13 cellular contexts compared by ENCODE assay signal in the genomic region with DNA sequence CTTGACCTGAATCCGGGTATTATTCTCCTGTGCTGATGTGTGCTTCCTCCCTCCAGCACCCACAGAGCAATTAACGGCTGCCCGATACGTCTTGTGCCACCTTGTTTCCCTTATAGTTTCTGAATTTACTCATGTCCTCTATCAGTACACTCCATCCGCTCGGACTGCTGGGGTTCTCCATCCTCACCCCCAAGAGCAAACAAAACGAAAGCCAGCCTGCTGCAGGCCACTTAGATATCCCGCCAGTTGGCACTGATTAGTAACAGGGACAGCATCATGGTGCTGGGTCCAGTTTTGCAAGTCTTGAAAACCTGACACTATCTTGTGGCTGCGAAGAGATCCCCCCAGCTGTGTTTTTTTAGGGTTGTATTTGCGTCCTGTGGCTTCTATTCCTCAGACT.
DNase-seq lines count a peak whose midpoint lies in the region; ATAC-seq and TF ChIP-seq lines count a peak whose summit lies in the region.
"Had no signal": no experiment of that assay in that cellular context is flagged by ENCODE, and none has a peak within 500 bp of the region (broad histone marks: within the 10 kb centered on the region; RNA-seq: fewer than 3 reads in every experiment).

No MANE protein-coding gene starts in this region.

- peak overlapping the region; percentile 30 for H3K27ac ChIP-seq in duodenal mucosa (ENCODE audit: low read depth, low read length)
- H3K27ac ChIP-seq in naive thymus-derived CD4-positive, alpha-beta T cell (ENCODE audit: low read depth, low read length), result no peak overlapping the region
- H3K27ac ChIP-seq: coronary artery had no signal

- peaks cover 4% of the 10 kb centered on the region for H3K36me3 Mint-ChIP-seq in activated naive CD8-positive, alpha-beta T cell treated with anti-CD3 and anti-CD28 coated beads, Interleukin-2, amount 10 ng/mL, durations not matched to agents 7 days and 5 days
- H3K36me3 Mint-ChIP-seq in activated naive CD8-positive, alpha-beta T cell treated with anti-CD3 and anti-CD28 coated beads for 36 hours, result peaks cover 7% of the 10 kb centered on the region
- peaks cover 0 to 7% (median 0%) of the 10 kb centered on the region in 5 donors for H3K36me3 Mint-ChIP-seq in naive thymus-derived CD4-positive, alpha-beta T cell
- H3K36me3 Mint-ChIP-seq in type B pancreatic cell, result peaks cover 3% of the 10 kb centered on the region

- CTCF ChIA-PET in naive thymus-derived CD4-positive, alpha-beta T cell (lab: Charles Lee), result interaction anchor here (1.4 to 3.7 kb wide), 2 partner anchors 481 to 517 kb away, joined by 3 to 26 read pairs; no protein-coding TSS in a partner anchor

- no peak for TF ChIP-seq CTCF in type B pancreatic cell (conservative IDR thresholded peaks at IDR 0.05)

- no peak for DNase-seq in activated naive CD8-positive, alpha-beta T cell treated with anti-CD3 and anti-CD28 coated beads, Interleukin-2, amount 10 ng/mL, durations not matched to agents 7 days and 5 days
- DNase-seq in activated naive CD8-positive, alpha-beta T cell treated with anti-CD3 and anti-CD28 coated beads for 36 hours, result no peak
- no peak for DNase-seq in naive thymus-derived CD4-positive, alpha-beta T cell
- DNase-seq in type B pancreatic cell (ENCODE audit: extremely low spot score, unreplicated experiment) (no peak), SKM-1 (lab: John Stamatoyannopoulos, UW; ENCODE audit: unreplicated experiment) (no peak)
- DNase-seq: activated CD8-positive, alpha-beta memory T cell treated with anti-CD3 and anti-CD28 coated beads for 24 hours; heart right ventricle; retina had no signal

- peak overlapping the region; percentile 67 for H3K27ac Mint-ChIP-seq in activated naive CD8-positive, alpha-beta T cell treated with anti-CD3 and anti-CD28 coated beads, Interleukin-2, amount 10 ng/mL, durations not matched to agents 7 days and 5 days
- H3K27ac Mint-ChIP-seq in activated naive CD8-positive, alpha-beta T cell treated with anti-CD3 and anti-CD28 coated beads for 36 hours, result no peak overlapping the region
- H3K27ac Mint-ChIP-seq in naive thymus-derived CD4-positive, alpha-beta T cell, result peak overlapping the region in 7 of 9 donors; percentile 15 to 90 (median 54)
- H3K27ac Mint-ChIP-seq in type B pancreatic cell, result peak overlapping the region; percentile 52
- H3K27ac Mint-ChIP-seq: activated T-helper 17 cell treated with anti-CD3 and anti-CD28 coated beads, Interleukin-2, amount 50 U/mL, for 72 hours had no signal

- H3K36me3 ChIP-seq in duodenal mucosa (ENCODE audit: control insufficient read depth in 1 of 2, insufficient read depth in 2 of 2, low read length in 2 of 2), result peaks cover 12 to 44% of the 10 kb centered on the region in 2 donors
- peaks cover 0 to 32% (median 0%) of the 10 kb centered on the region in 3 experiments for H3K36me3 ChIP-seq in naive thymus-derived CD4-positive, alpha-beta T cell (ENCODE audit: control insufficient read depth in 2 of 3, insufficient read depth in 3 of 3, low read length in 3 of 3)

- POLR2A ChIA-PET in activated naive CD8-positive, alpha-beta T cell treated with anti-CD3 and anti-CD28 coated beads, Interleukin-2, amount 10 ng/mL, durations not matched to agents 7 days and 5 days (lab: Charles Lee), result no interaction called here
- POLR2A ChIA-PET in naive thymus-derived CD4-positive, alpha-beta T cell (lab: Charles Lee), result no interaction called here

- no peaks in the 10 kb centered on the region for H3K9me3 Mint-ChIP-seq in activated naive CD8-positive, alpha-beta T cell treated with anti-CD3 and anti-CD28 coated beads, Interleukin-2, amount 10 ng/mL, durations not matched to agents 7 days and 5 days
- no peaks in the 10 kb centered on the region for H3K9me3 Mint-ChIP-seq in activated naive CD8-positive, alpha-beta T cell treated with anti-CD3 and anti-CD28 coated beads for 36 hours
- H3K9me3 Mint-ChIP-seq in naive thymus-derived CD4-positive, alpha-beta T cell, result peaks cover 0 to 1% (median 0%) of the 10 kb centered on the region in 11 donors
- H3K9me3 Mint-ChIP-seq in type B pancreatic cell, result no peaks in the 10 kb centered on the region
- H3K9me3 Mint-ChIP-seq: activated T-helper 17 cell treated with anti-CD3 and anti-CD28 coated beads, Interleukin-2, amount 50 U/mL, for 72 hours had no signal

- H3K9me3 ChIP-seq in duodenal mucosa (ENCODE audit: control insufficient read depth in 1 of 2, low read length in 2 of 2), result no peaks in the 10 kb centered on the region
- H3K9me3 ChIP-seq in naive thymus-derived CD4-positive, alpha-beta T cell (ENCODE audit: control insufficient read depth in 2 of 3, low read length in 3 of 3), result no peaks in the 10 kb centered on the region
- H3K9me3 ChIP-seq: heart right ventricle had no signal

- ATAC-seq in activated naive CD8-positive, alpha-beta T cell treated with anti-CD3 and anti-CD28 coated beads, Interleukin-2, amount 10 ng/mL, durations not matched to agents 7 days and 5 days (ENCODE audit: low read depth), result no peak
- no peak for ATAC-seq in naive thymus-derived CD4-positive, alpha-beta T cell
- ATAC-seq in HG03280 (IDR thresholded peaks at IDR 0.05; ENCODE audit: unreplicated experiment), result no peak
- no peak for ATAC-seq in HG02610 (IDR thresholded peaks at IDR 0.05; ENCODE audit: unreplicated experiment)
- ATAC-seq: activated T-helper 17 cell treated with anti-CD3 and anti-CD28 coated beads, Interleukin-2, amount 50 U/mL, for 72 hours; heart right ventricle had no signal

- no peak overlapping the region for H3K4me3 Mint-ChIP-seq in activated naive CD8-positive, alpha-beta T cell treated with anti-CD3 and anti-CD28 coated beads, Interleukin-2, amount 10 ng/mL, durations not matched to agents 7 days and 5 days
- H3K4me3 Mint-ChIP-seq in activated naive CD8-positive, alpha-beta T cell treated with anti-CD3 and anti-CD28 coated beads for 36 hours, result no peak overlapping the region
- H3K4me3 Mint-ChIP-seq in naive thymus-derived CD4-positive, alpha-beta T cell, result no peak overlapping the region
- peak overlapping the region; percentile 1 for H3K4me3 Mint-ChIP-seq in type B pancreatic cell
- H3K4me3 Mint-ChIP-seq: activated T-helper 17 cell treated with anti-CD3 and anti-CD28 coated beads, Interleukin-2, amount 50 U/mL, for 72 hours had no signal

- peaks cover 11% of the 10 kb centered on the region for H3K4me1 Mint-ChIP-seq in activated naive CD8-positive, alpha-beta T cell treated with anti-CD3 and anti-CD28 coated beads, Interleukin-2, amount 10 ng/mL, durations not matched to agents 7 days and 5 days
- H3K4me1 Mint-ChIP-seq in activated naive CD8-positive, alpha-beta T cell treated with anti-CD3 and anti-CD28 coated beads for 36 hours, result peaks cover 20% of the 10 kb centered on the region
- H3K4me1 Mint-ChIP-seq in naive thymus-derived CD4-positive, alpha-beta T cell, result peaks cover 13 to 33% (median 22%) of the 10 kb centered on the region in 7 donors
- peaks cover 48% of the 10 kb centered on the region for H3K4me1 Mint-ChIP-seq in type B pancreatic cell (ENCODE audit: unreplicated experiment)

- H3K27me3 ChIP-seq in duodenal mucosa (ENCODE audit: control insufficient read depth in 1 of 2, insufficient read depth in 2 of 2, low read length in 2 of 2), result no peaks in the 10 kb centered on the region
- H3K27me3 ChIP-seq in naive thymus-derived CD4-positive, alpha-beta T cell (ENCODE audit: control insufficient read depth in 2 of 2, insufficient read depth in 2 of 2, low read length in 2 of 2), result no peaks in the 10 kb centered on the region
- H3K27me3 ChIP-seq: heart right ventricle had no signal

- no peak overlapping the region for H3K9ac ChIP-seq in duodenal mucosa (ENCODE audit: low read depth in 1 of 2, low read length in 2 of 2)

- H3K4me3 ChIP-seq in duodenal mucosa (ENCODE audit: low read depth in 1 of 2, low read length in 2 of 2), result no peak overlapping the region
- H3K4me3 ChIP-seq in naive thymus-derived CD4-positive, alpha-beta T cell (ENCODE audit: low read length), result no peak overlapping the region
- H3K4me3 ChIP-seq: coronary artery, heart right ventricle had no signal

- intact Hi-C loops in naive thymus-derived CD4-positive, alpha-beta T cell (cut with micrococcal nuclease), result loop anchor here (5.0 to 10.0 kb wide), 4 partner anchors 206 to 544 kb away; no protein-coding TSS in a partner anchor

- peaks cover 38 to 42% of the 10 kb centered on the region in 2 donors for H3K4me1 ChIP-seq in duodenal mucosa (ENCODE audit: control insufficient read depth in 1 of 2, insufficient read depth in 2 of 2, low read length in 2 of 2)
- peaks cover 0 to 6% of the 10 kb centered on the region in 2 donors for H3K4me1 ChIP-seq in naive thymus-derived CD4-positive, alpha-beta T cell (ENCODE audit: control insufficient read depth in 2 of 2, insufficient read depth in 2 of 2, low read length in 2 of 2)

- no peaks in the 10 kb centered on the region for H3K27me3 Mint-ChIP-seq in activated naive CD8-positive, alpha-beta T cell treated with anti-CD3 and anti-CD28 coated beads, Interleukin-2, amount 10 ng/mL, durations not matched to agents 7 days and 5 days
- H3K27me3 Mint-ChIP-seq in activated naive CD8-positive, alpha-beta T cell treated with anti-CD3 and anti-CD28 coated beads for 36 hours, result no peaks in the 10 kb centered on the region
- no peaks in the 10 kb centered on the region for H3K27me3 Mint-ChIP-seq in naive thymus-derived CD4-positive, alpha-beta T cell
- no peaks in the 10 kb centered on the region for H3K27me3 Mint-ChIP-seq in type B pancreatic cell
- H3K27me3 Mint-ChIP-seq: activated T-helper 17 cell treated with anti-CD3 and anti-CD28 coated beads, Interleukin-2, amount 50 U/mL, for 72 hours had no signal
